Comparison of ENCODE assay signal across 2 cellular contexts in genomic region chr15:64792282-64792681, GRCh38.
TF ChIP-seq lines count a peak whose summit lies in the region.

No MANE protein-coding gene starts in this region.

TF ChIP-seq in A549, 52 proteins besides CTCF, POLR2A, EP300 and RAD21:
- TF ChIP-seq, protein P1, sequence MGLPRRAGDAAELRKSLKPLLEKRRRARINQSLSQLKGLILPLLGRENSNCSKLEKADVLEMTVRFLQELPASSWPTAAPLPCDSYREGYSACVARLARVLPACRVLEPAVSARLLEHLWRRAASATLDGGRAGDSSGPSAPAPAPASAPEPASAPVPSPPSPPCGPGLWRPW (IDR thresholded peaks at IDR 0.05), result no peak
- TF ChIP-seq TP53 (CRISPR knock-in tag; IDR thresholded peaks at IDR 0.05), result no peak
- TF ChIP-seq SMC3 (IDR thresholded peaks at IDR 0.05), result no peak
- TF ChIP-seq, protein P2, sequence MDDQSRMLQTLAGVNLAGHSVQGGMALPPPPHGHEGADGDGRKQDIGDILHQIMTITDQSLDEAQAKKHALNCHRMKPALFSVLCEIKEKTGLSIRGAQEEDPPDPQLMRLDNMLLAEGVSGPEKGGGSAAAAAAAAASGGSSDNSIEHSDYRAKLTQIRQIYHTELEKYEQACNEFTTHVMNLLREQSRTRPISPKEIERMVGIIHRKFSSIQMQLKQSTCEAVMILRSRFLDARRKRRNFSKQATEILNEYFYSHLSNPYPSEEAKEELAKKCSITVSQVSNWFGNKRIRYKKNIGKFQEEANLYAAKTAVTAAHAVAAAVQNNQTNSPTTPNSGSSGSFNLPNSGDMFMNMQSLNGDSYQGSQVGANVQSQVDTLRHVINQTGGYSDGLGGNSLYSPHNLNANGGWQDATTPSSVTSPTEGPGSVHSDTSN (IDR thresholded peaks at IDR 0.05), result no peak
- TF ChIP-seq ATOH8 (CRISPR knock-in tag; IDR thresholded peaks at IDR 0.05; ENCODE audit: low read depth), result no peak
- no peak for TF ChIP-seq HDAC2 (IDR thresholded peaks at IDR 0.05)
- TF ChIP-seq TFCP2L1 (CRISPR knock-in tag; IDR thresholded peaks at IDR 0.05), result no peak
- TF ChIP-seq EHF (CRISPR knock-in tag; IDR thresholded peaks at IDR 0.05), result no peak
- no peak for TF ChIP-seq RCOR1 (IDR thresholded peaks at IDR 0.05; ENCODE audit: low read depth, low read length)
- TF ChIP-seq NFE2L2 (conservative IDR thresholded peaks at IDR 0.05; ENCODE audit: low read length), result no peak

TF ChIP-seq in IMR-90, 13 proteins besides CTCF, POLR2A, EP300 and RAD21:
- peak; percentile 6; the same call in 1 of the 2 replicates for TF ChIP-seq CEBPB (IDR thresholded peaks at IDR 0.05; ENCODE audit: low read depth, low read length)
- TF ChIP-seq MAZ (IDR thresholded peaks at IDR 0.05; ENCODE audit: borderline replicate concordance, low read depth, low read length), result no peak
